In genomic region chr9:128820665-128821583, GRCh38 we compare ENCODE assay signal across 1 cellular context.
TF ChIP-seq lines count a peak whose summit lies in the region.

No MANE protein-coding gene starts in this region.

TF ChIP-seq in H1, 55 proteins besides CTCF, POLR2A, EP300 and RAD21:
- no peak for TF ChIP-seq SUZ12 (IDR thresholded peaks at IDR 0.05; ENCODE audit: low read length)
- no peak for TF ChIP-seq JUN (IDR thresholded peaks at IDR 0.05; ENCODE audit: low read depth, low read length)
- TF ChIP-seq JUND (IDR thresholded peaks at IDR 0.05; ENCODE audit: low read length) = no peak
- TF ChIP-seq SP4 (IDR thresholded peaks at IDR 0.05; ENCODE audit: low read length) = no peak
- no peak for TF ChIP-seq CREB1 (IDR thresholded peaks at IDR 0.05)
- no peak for TF ChIP-seq SIX5 (IDR thresholded peaks at IDR 0.05; ENCODE audit: low read depth, low read length)
- TF ChIP-seq BCL11A (IDR thresholded peaks at IDR 0.05; ENCODE audit: low read depth in 2 of 2, low read length in 2 of 2) = no peak
- TF ChIP-seq CTBP2 (IDR thresholded peaks at IDR 0.05; ENCODE audit: borderline replicate concordance, insufficient read depth, insufficient read length, low read length) = no peak
- no peak for TF ChIP-seq ATF2 (IDR thresholded peaks at IDR 0.05; ENCODE audit: low read length)
- no peak for TF ChIP-seq TBP (IDR thresholded peaks at IDR 0.05; ENCODE audit: low read depth, low read length)
- TF ChIP-seq POLR2AphosphoS5 (IDR thresholded peaks at IDR 0.05; ENCODE audit: low read depth, low read length) = no peak
- TF ChIP-seq CHD1 (IDR thresholded peaks at IDR 0.05; ENCODE audit: low read depth, low read length) = no peak
- no peak for TF ChIP-seq CEBPB (IDR thresholded peaks at IDR 0.05; ENCODE audit: low read depth, low read length)
- no peak for TF ChIP-seq RFX5 (IDR thresholded peaks at IDR 0.05; ENCODE audit: borderline replicate concordance, low read depth, low read length)
- no peak for TF ChIP-seq NANOG (IDR thresholded peaks at IDR 0.05; ENCODE audit: insufficient read depth, low read depth, low read length, poor library complexity, severe bottlenecking)
- TF ChIP-seq PHF8 (conservative IDR thresholded peaks at IDR 0.05; ENCODE audit: low read depth, low read length) = no peak
- no peak for TF ChIP-seq SIRT6 (IDR thresholded peaks at IDR 0.05; ENCODE audit: low read length)
- TF ChIP-seq CBX5 (IDR thresholded peaks at IDR 0.05; ENCODE audit: low read depth, low read length) = no peak
